ENCODE assay signal across 8 cellular contexts in the genomic region with DNA sequence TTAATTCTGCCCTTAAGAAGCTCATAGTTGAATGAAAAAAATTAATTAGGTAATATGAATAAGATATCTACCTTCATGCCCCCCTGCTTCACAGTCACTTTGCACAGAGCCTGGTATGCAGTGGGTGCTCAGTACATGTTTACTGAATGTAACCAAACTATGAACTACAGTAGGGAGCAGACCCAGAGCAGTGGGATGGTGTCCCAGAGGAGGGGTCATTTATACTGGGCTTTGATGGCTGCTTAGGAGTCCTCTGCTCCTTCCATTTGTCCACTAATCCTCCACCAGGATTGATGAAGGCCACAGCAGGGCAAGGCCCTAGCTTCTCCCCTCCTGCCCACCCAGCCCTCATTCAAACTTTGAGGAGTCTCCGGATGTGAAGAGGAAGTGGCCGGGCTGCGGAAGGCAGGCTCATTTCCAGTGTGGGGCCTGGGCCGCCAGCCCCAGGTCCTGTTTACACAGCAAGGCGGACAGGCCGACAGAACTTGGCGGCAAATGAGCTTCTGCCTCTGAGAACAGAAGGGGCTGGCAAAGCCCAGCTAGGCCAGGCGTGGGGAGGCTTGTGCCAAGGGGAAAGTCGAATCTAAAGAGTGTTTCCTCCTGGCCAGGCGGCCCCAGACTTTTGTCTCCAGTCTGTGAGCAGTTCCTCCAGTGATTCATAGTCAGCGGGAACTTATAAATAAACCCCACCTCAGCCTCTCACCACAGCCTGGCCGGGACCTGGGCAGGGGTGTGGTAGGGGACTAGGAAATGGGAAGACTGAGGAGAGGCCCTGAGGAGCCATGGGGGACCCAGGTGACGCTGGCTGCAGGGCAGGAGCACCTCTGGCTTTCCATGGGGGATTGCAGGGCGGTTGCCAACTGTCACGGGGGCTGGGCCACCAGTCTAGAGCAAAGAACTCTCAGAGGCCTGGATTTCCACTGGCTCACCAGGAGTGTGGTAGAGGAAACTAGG. TPM values are rescaled to one million over a fixed set of nuclear protein-coding genes. Genes with fewer than 3 reads are reported as not detected.
A peak's percentile ranks its signal among the peaks of the same experiment; 100 is the strongest.
DNase-seq lines count a peak whose midpoint lies in the region; ATAC-seq and TF ChIP-seq lines count a peak whose summit lies in the region.

No MANE protein-coding gene starts in this region.

- H3K4me3 Mint-ChIP-seq in HFFc6 = no peak overlapping the region

- H3K36me3 Mint-ChIP-seq in HFFc6 (ENCODE audit: low read depth) = no peaks in the 10 kb centered on the region

- peak overlapping the region; percentile 86 for H3K27ac Mint-ChIP-seq in HFFc6

- no peaks in the 10 kb centered on the region for H3K27me3 ChIP-seq in WERI-Rb-1 (ENCODE audit: insufficient read depth, low read depth, severe bottlenecking)

- no peaks in the 10 kb centered on the region for H3K9me3 ChIP-seq in WERI-Rb-1 (ENCODE audit: severe bottlenecking)

- peaks cover 28% of the 10 kb centered on the region for H3K4me1 Mint-ChIP-seq in HFFc6 (ENCODE audit: low read depth)

- H3K4me3 ChIP-seq in WERI-Rb-1 (ENCODE audit: low read depth, low read length) = no peak overlapping the region
- no peak overlapping the region for H3K4me3 ChIP-seq in retinal pigment epithelial cell (ENCODE audit: low read length)

- no peak overlapping the region for H3K27ac ChIP-seq in WERI-Rb-1

- peaks cover 6% of the 10 kb centered on the region for H3K27me3 Mint-ChIP-seq in HFFc6 (ENCODE audit: insufficient read depth)

- ATAC-seq in HG03439 (IDR thresholded peaks at IDR 0.05; ENCODE audit: unreplicated experiment) = no peak

- DNase-seq in HFFc6 = peak; percentile 38
- DNase-seq in WERI-Rb-1 = peak; percentile 22
- DNase-seq in hepatic stellate cell (ENCODE audit: low spot score) = peak; percentile 73
- DNase-seq in retinal pigment epithelial cell (ENCODE audit: low read depth) = peak; percentile 77
- DNase-seq in GM10266 (ENCODE audit: extremely low spot score) = no peak
- no peak for DNase-seq in iPS-NIHi11 (ENCODE audit: low spot score)
- DNase-seq in GM20000 (ENCODE audit: low spot score) = no peak

- H3K9me3 Mint-ChIP-seq in HFFc6 = no peaks in the 10 kb centered on the region

- TF ChIP-seq CTCF in HFFc6 (IDR thresholded peaks at IDR 0.05) = no peak
- no peak for TF ChIP-seq CTCF in WERI-Rb-1 (IDR thresholded peaks at IDR 0.05; ENCODE audit: low read depth, low read length)
- no peak for TF ChIP-seq CTCF in retinal pigment epithelial cell (conservative IDR thresholded peaks at IDR 0.05; ENCODE audit: low read depth, low read length)
- TF ChIP-seq CTCF in GM10266 (IDR thresholded peaks at IDR 0.05; ENCODE audit: control insufficient read depth, insufficient read depth, low read depth, missing control alignments) = no peak
- no peak for TF ChIP-seq CTCF in GM20000 (IDR thresholded peaks at IDR 0.05; ENCODE audit: extremely low read depth, missing control alignments)

- H3K36me3 ChIP-seq in WERI-Rb-1 = no peaks in the 10 kb centered on the region

RNA-seq across cellular contexts. Expression of gene LCTL, which starts 51.6 kb away (rescaled TPM):
- under 1 TPM; 0.12 to 0.76 (median 0.74) TPM for total RNA-seq in HFFc6 (2021; fragmentation: NEBNext Ultra II Directional; extraction: Animal tissue kit (Norgen Biotek cat#: 25700))

Comparison
In these comparisons a context has a peak if more than half of its experiments do, and no peak if none do; other contexts are left out.
1. DNase-seq: peak in HFFc6 (single experiment), WERI-Rb-1 (single experiment), hepatic stellate cell (single experiment) and retinal pigment epithelial cell (single experiment); none in GM10266 (single experiment), iPS-NIHi11 (single experiment) and GM20000 (single experiment).